9 cellular contexts compared by ENCODE assay signal in genomic region chr18:55522011-55522410, GRCh38.
A peak's percentile ranks its signal among the peaks of the same experiment; 100 is the strongest.
DNase-seq lines count a peak whose midpoint lies in the region; ATAC-seq, FAIRE-seq and TF ChIP-seq lines count a peak whose summit lies in the region.
"Had no signal": no experiment of that assay in that cellular context is flagged by ENCODE, and none has a peak within 500 bp of the region (broad histone marks: within the 10 kb centered on the region; RNA-seq: fewer than 3 reads in every experiment).

No MANE protein-coding gene starts in this region.

- H3K9me3 ChIP-seq in Peyer's patch = no peaks in the 10 kb centered on the region

- no peaks in the 10 kb centered on the region for H3K36me3 ChIP-seq in Peyer's patch
- H3K36me3 ChIP-seq: adrenal gland had no signal

- ATAC-seq in GM19351 (IDR thresholded peaks at IDR 0.05; ENCODE audit: unreplicated experiment) (peak; percentile 87), left lobe of liver (no peak)

- TF ChIP-seq CTCF in Calu3 (IDR thresholded peaks at IDR 0.05; ENCODE audit: unreplicated experiment) = peak; percentile 35
- peak in 1 of 6 experiments; percentile 21 for TF ChIP-seq CTCF in Peyer's patch (IDR thresholded peaks at IDR 0.05)

- no peaks in the 10 kb centered on the region for H3K27me3 Mint-ChIP-seq in Calu3 (ENCODE audit: unreplicated experiment)

- CTCF ChIA-PET in Calu3 (lab: Charles Lee) = no interaction called here

- no peak overlapping the region for H3K4me3 Mint-ChIP-seq in Calu3 (ENCODE audit: low read depth, unreplicated experiment)

- no peaks in the 10 kb centered on the region for H3K4me1 ChIP-seq in Peyer's patch
- H3K4me1 ChIP-seq: adrenal gland had no signal

- no peak overlapping the region for H3K27ac ChIP-seq in Peyer's patch
- H3K27ac ChIP-seq: adrenal gland had no signal

- no peaks in the 10 kb centered on the region for H3K27me3 ChIP-seq in Peyer's patch
- H3K27me3 ChIP-seq: adrenal gland had no signal

- no peak for FAIRE-seq in GM12892 (lab: Jason Lieb, UNC)

- H3K27ac Mint-ChIP-seq in Calu3 (ENCODE audit: unreplicated experiment) = no peak overlapping the region

- no peak overlapping the region for H3K4me3 ChIP-seq in Peyer's patch
- H3K4me3 ChIP-seq: adrenal gland had no signal

- intact Hi-C loops in Calu3 (cut with micrococcal nuclease; ENCODE audit: unreplicated experiment) = no loop called here

- TF ChIP-seq POLR2A in Peyer's patch (IDR thresholded peaks at IDR 0.05) (no peak), GM12892 (IDR thresholded peaks at IDR 0.05; ENCODE audit: low read depth, low read length) (no peak)

- BruUV-seq in Calu3 (replicated peaks; lab: Mats Ljungman, UMichigan) = no TSS peak

- no peaks in the 10 kb centered on the region for H3K36me3 Mint-ChIP-seq in Calu3 (ENCODE audit: insufficient read depth, unreplicated experiment)

- H3K9me3 Mint-ChIP-seq in Calu3 (ENCODE audit: low read depth, unreplicated experiment) = no peaks in the 10 kb centered on the region

- DNase-seq in Calu3 = peak; percentile 20
- peak in 2 of 3 donors; percentile 41 to 58 for DNase-seq in Peyer's patch
- DNase-seq in iPS-NIHi11 (ENCODE audit: low spot score) = peak; percentile 42
- no peak for DNase-seq in GM12892 (ENCODE audit: insufficient read length)
- DNase-seq in NCI-H2107 (lab: John Stamatoyannopoulos, UW) = no peak
- DNase-seq in left lobe of liver (ENCODE audit: low spot score) = no peak
- DNase-seq in NCI-H2196 (lab: John Stamatoyannopoulos, UW; ENCODE audit: unreplicated experiment) = no peak

- H3K4me1 Mint-ChIP-seq in Calu3 (ENCODE audit: low read depth, unreplicated experiment) = no peaks in the 10 kb centered on the region

Comparison
In these comparisons a context has a peak if more than half of its experiments do, and no peak if none do; other contexts are left out.
1. DNase-seq: peak in Calu3 (single experiment), Peyer's patch (2 of 3) and iPS-NIHi11 (single experiment); none in GM12892 (single experiment), NCI-H2107 (single experiment), left lobe of liver (single experiment) and NCI-H2196 (single experiment).